11 cellular contexts compared by ENCODE assay signal in the genomic region with DNA sequence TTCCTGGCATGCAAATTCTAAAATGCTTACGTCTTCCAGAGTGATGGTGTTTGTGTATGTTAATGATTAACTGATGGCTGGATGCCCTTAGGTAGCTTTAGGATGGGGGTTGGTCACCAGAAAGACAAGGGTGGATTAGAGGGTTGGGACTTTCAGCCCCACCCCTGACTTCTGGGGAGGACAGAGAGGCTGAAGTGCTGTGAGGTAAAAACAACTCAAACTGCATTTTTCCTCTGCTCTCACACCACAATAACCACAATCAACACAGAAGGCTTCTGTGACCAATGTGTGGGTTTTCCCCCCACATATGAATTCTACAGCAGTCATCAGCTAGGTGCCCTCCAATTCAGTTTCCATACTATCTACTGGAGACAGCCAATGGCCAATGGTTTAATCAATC. TPM values are rescaled to one million over a fixed set of nuclear protein-coding genes. Genes with fewer than 3 reads are reported as not detected.
DNase-seq lines count a peak whose midpoint lies in the region; ATAC-seq lines count a peak whose summit lies in the region.
"Had no signal": no experiment of that assay in that cellular context is flagged by ENCODE, and none has a peak within 500 bp of the region (broad histone marks: within the 10 kb centered on the region; RNA-seq: fewer than 3 reads in every experiment).

No MANE protein-coding gene starts in this region.

- no peaks in the 10 kb centered on the region for H3K27me3 ChIP-seq in Karpas-422 (ENCODE audit: low read length)
- H3K27me3 ChIP-seq: colonic mucosa had no signal

- peaks cover 0 to 6% of the 10 kb centered on the region in 2 donors for H3K27me3 Mint-ChIP-seq in effector memory CD8-positive, alpha-beta T cell

- H3K4me3 ChIP-seq in Karpas-422 (ENCODE audit: low read length) = no peak overlapping the region
- H3K4me3 ChIP-seq: colonic mucosa had no signal

- ATAC-seq in GM18520 (IDR thresholded peaks at IDR 0.05; ENCODE audit: unreplicated experiment) (peak; percentile 86), GM21576 (IDR thresholded peaks at IDR 0.05; ENCODE audit: unreplicated experiment) (peak; percentile 88), HG03354 (IDR thresholded peaks at IDR 0.05; ENCODE audit: poor library complexity, severe bottlenecking, unreplicated experiment) (peak; percentile 91)
- ATAC-seq in effector memory CD8-positive, alpha-beta T cell (replicated peaks) = peak; percentile 41
- ATAC-seq: Panc1 had no signal

- H3K4me1 Mint-ChIP-seq in effector memory CD8-positive, alpha-beta T cell (ENCODE audit: low read depth in 2 of 2) = no peaks in the 10 kb centered on the region

- DNase-seq in effector memory CD8-positive, alpha-beta T cell = no peak
- DNase-seq in Karpas-422 (no peak), LoVo (ENCODE audit: low spot score) (no peak), middle frontal gyrus (ENCODE audit: extremely low spot score, low spot score) (no peak), cerebellar cortex (ENCODE audit: low spot score) (no peak)
- DNase-seq: colonic mucosa; stimulated activated naive CD4-positive, alpha-beta T cell treated with Interleukin-2 at 50 U/mL for 16 hours had no signal

- H3K9me3 Mint-ChIP-seq in effector memory CD8-positive, alpha-beta T cell = peaks cover 0 to 1% of the 10 kb centered on the region in 2 donors

- no peak overlapping the region for H2AFZ ChIP-seq in Karpas-422 (ENCODE audit: low read length)

- H3K27ac Mint-ChIP-seq in effector memory CD8-positive, alpha-beta T cell = no peak overlapping the region

- no peaks in the 10 kb centered on the region for H3K36me3 ChIP-seq in Karpas-422 (ENCODE audit: insufficient read depth, low read length)
- H3K36me3 ChIP-seq: colonic mucosa had no signal

- no peaks in the 10 kb centered on the region for H3K9me2 ChIP-seq in Karpas-422 (replicated peaks; ENCODE audit: insufficient read depth, low read length)

- no peak overlapping the region for H3K4me3 Mint-ChIP-seq in effector memory CD8-positive, alpha-beta T cell

- no peaks in the 10 kb centered on the region for H3K9me3 ChIP-seq in Karpas-422 (ENCODE audit: low read length)
- H3K9me3 ChIP-seq: colonic mucosa had no signal

- no peak overlapping the region for H3K27ac ChIP-seq in Karpas-422 (ENCODE audit: low read length)
- H3K27ac ChIP-seq: colonic mucosa had no signal

- no peaks in the 10 kb centered on the region for H3K36me3 Mint-ChIP-seq in effector memory CD8-positive, alpha-beta T cell (ENCODE audit: insufficient read depth)

- no peak overlapping the region for H3K4me2 ChIP-seq in Karpas-422 (ENCODE audit: low read depth, low read length, poor library complexity, severe bottlenecking)

- no peaks in the 10 kb centered on the region for H4K20me1 ChIP-seq in Karpas-422 (ENCODE audit: insufficient read depth, low read depth, low read length)

- no peaks in the 10 kb centered on the region for H3K79me2 ChIP-seq in Karpas-422 (ENCODE audit: low read length)

- H3K9ac ChIP-seq in Karpas-422 (ENCODE audit: low read length) = no peak overlapping the region

- H3K4me1 ChIP-seq in Karpas-422 (ENCODE audit: low read length) = no peaks in the 10 kb centered on the region
- H3K4me1 ChIP-seq: colonic mucosa had no signal

RNA-seq across cellular contexts. Expression of gene DDIT4L, which starts 18.7 kb away (rescaled TPM):
- not detected in 2 replicates for total RNA-seq in Karpas-422 (2014; rRNA removed; shearing (Covaris generic); ENCODE audit: low replicate concordance)

Comparison
In these comparisons a context has a peak if more than half of its experiments do, and no peak if none do; other contexts are left out.
1. ATAC-seq: peak in every context shown above with its lines; median percentile 91 in HG03354; 88 in GM21576; 86 in GM18520; 41 in effector memory CD8-positive, alpha-beta T cell.